In genomic region chr1:155171836-155172731, GRCh38 we compare ENCODE assay signal across 2 cellular contexts.
TF ChIP-seq lines count a peak whose summit lies in the region.

No MANE protein-coding gene starts in this region.

TF ChIP-seq in GM12878, 131 proteins besides CTCF, POLR2A, EP300 and RAD21:
- TF ChIP-seq POU2F2 (IDR thresholded peaks at IDR 0.05; ENCODE audit: borderline replicate concordance, low read depth, low read length) (no peak), MXI1 (IDR thresholded peaks at IDR 0.05; ENCODE audit: low read depth, low read length) (0 out of 2 replicates have a peak, but pooled peaks have one; percentile 10)

TF ChIP-seq in GM12891, 5 proteins besides CTCF, POLR2A, EP300 and RAD21:
- no peak for TF ChIP-seq POU2F2 (IDR thresholded peaks at IDR 0.05; ENCODE audit: low read depth, low read length)
